Comparison of ENCODE assay signal across 1 cellular context in the genomic region with DNA sequence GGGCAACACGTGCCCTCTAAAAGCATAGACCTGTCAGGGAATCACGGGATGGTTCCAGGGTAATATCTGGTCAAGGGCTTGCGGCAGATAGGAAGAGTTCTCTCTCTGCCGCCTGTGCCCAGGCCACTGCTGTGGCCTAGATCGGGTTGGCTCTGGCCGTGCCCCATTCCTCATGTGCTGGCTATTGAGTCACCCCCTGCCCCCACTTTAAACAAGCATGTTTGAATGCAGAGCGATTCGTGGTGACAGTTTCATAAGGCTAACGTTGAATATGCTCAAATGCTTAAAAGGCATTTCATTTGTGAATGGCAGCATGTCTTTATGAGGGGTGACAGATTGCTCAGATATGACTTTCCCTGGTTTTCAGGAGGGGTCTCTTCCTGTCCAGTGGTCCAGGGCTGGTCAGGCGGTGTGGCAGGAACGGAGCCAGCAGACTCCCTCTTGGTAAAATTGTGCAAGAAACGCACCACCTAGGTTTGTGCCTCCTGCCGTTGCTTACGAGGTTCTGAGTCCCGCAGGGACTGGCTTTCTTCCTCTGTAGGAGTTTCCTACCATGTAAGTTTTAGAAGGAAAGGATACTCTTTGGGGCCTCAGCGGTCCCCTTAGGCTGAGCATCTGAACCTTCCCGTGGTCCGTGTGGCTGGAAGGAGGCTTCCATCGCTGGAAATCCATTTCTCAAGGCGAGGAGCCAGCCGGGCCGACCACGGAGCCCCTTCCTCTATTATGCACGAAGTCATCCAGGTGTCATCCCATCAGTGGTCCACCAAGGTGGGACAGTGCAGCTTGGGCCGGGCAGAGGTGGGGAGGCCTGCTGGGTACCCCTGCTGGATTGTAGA.
TF ChIP-seq lines count a peak whose summit lies in the region.

No MANE protein-coding gene starts in this region.

TF ChIP-seq in H1, 55 proteins besides CTCF, POLR2A, EP300 and RAD21:
- TF ChIP-seq, protein P1, sequence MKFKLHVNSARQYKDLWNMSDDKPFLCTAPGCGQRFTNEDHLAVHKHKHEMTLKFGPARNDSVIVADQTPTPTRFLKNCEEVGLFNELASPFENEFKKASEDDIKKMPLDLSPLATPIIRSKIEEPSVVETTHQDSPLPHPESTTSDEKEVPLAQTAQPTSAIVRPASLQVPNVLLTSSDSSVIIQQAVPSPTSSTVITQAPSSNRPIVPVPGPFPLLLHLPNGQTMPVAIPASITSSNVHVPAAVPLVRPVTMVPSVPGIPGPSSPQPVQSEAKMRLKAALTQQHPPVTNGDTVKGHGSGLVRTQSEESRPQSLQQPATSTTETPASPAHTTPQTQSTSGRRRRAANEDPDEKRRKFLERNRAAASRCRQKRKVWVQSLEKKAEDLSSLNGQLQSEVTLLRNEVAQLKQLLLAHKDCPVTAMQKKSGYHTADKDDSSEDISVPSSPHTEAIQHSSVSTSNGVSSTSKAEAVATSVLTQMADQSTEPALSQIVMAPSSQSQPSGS (IDR thresholded peaks at IDR 0.05; ENCODE audit: low read length) = no peak
- no peak for TF ChIP-seq CHD1 (IDR thresholded peaks at IDR 0.05; ENCODE audit: low read depth, low read length)
- no peak for TF ChIP-seq CHD2 (IDR thresholded peaks at IDR 0.05; ENCODE audit: low read length)
- no peak for TF ChIP-seq NANOG (IDR thresholded peaks at IDR 0.05; ENCODE audit: insufficient read depth, low read depth, low read length, poor library complexity, severe bottlenecking)
- no peak for TF ChIP-seq BCL11A (IDR thresholded peaks at IDR 0.05; ENCODE audit: low read depth in 2 of 2, low read length in 2 of 2)
- no peak for TF ChIP-seq BACH1 (IDR thresholded peaks at IDR 0.05; ENCODE audit: low read length)
- TF ChIP-seq KDM4A (IDR thresholded peaks at IDR 0.05; ENCODE audit: low read depth, low read length, severe bottlenecking) = no peak
